In the genomic region with DNA sequence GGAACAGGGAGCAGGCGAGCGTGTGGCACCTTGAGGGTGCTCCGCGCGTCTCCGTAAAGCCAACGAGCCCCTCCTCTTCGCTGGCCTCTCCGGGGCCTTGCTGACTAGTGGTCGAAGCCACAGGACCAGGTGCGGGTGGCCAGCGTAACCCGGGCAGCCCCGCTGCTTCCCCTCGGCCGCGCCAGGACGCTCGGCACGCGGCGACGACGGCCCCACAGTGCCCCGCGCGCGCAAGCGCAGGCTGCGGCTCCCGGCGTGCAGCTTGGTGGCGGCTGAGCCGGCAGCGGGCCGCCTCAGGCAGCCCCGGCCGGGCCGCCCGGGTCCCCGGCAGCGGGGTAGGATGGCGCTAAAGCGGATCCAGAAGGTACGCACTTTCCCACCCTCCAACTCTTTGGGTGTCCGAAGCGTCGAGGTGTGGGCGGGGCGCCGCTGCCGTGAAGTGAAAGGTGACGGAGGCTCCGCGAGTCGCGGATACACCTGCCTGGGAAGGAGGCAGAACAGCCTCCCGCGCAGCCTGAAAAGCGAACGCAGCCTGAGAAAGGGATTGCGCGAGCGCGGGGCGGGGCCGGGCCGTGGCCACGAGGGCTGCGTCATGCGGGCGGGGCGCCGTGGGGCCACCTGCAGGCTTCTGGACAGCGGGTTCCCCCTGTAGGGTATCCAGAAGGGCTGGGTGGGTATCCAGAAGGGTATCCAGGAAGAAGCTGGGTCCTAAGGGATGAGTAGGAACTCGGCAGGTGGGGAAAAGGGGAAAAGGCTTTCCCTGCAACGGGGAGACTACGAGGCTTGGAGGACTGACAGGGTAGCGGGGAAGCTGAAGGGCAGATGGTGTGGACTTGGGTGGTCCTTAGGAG, we compare ENCODE assay signal across 1 cellular context.
TF ChIP-seq lines count a peak whose summit lies in the region.

A gene (plus strand): TSS at position 244 of the 851 bp plus-strand sequence. CDS start 97 bp downstream, at position 341.

TF ChIP-seq in K562, 482 proteins besides CTCF, POLR2A, EP300 and RAD21 (continued from another document and continues in another):
- TF ChIP-seq, protein P1, sequence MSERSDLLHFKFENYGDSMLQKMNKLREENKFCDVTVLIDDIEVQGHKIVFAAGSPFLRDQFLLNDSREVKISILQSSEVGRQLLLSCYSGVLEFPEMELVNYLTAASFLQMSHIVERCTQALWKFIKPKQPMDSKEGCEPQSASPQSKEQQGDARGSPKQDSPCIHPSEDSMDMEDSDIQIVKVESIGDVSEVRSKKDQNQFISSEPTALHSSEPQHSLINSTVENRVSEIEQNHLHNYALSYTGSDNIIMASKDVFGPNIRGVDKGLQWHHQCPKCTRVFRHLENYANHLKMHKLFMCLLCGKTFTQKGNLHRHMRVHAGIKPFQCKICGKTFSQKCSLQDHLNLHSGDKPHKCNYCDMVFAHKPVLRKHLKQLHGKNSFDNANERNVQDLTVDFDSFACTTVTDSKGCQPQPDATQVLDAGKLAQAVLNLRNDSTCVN (CRISPR knock-in tag; IDR thresholded peaks at IDR 0.05), result no peak
- TF ChIP-seq ZNF311 (CRISPR knock-in tag; IDR thresholded peaks at IDR 0.05) (no peak), HCFC1 (IDR thresholded peaks at IDR 0.05; ENCODE audit: low read depth, low read length) (no peak), ZNF354B (CRISPR knock-in tag; IDR thresholded peaks at IDR 0.05) (no peak), MECOM (CRISPR knock-in tag; IDR thresholded peaks at IDR 0.05) (no peak), CBFA2T3 (IDR thresholded peaks at IDR 0.05) (peak; percentile 16; the same call in 1 of the 2 replicates), GTF2F1 (IDR thresholded peaks at IDR 0.05; ENCODE audit: low read depth, low read length) (no peak), ZC3H11A (IDR thresholded peaks at IDR 0.05; ENCODE audit: low read depth, low read length) (no peak), PTTG1 (tag; IDR thresholded peaks at IDR 0.05; ENCODE audit: low read depth) (no peak), CBX3 (IDR thresholded peaks at IDR 0.05; ENCODE audit: borderline replicate concordance in 1 of 2, low read length in 2 of 2) (peak in 1 of 2 experiments; percentile 62; a peak in 2 of 3 replicates), SMARCE1 (IDR thresholded peaks at IDR 0.05) (peak; percentile 37; the same call in 1 of the 2 replicates), SAFB2 (IDR thresholded peaks at IDR 0.05; ENCODE audit: borderline replicate concordance, low read depth, low read length, severe bottlenecking) (no peak), ILF3 (IDR thresholded peaks at IDR 0.05; ENCODE audit: borderline replicate concordance) (no peak), BCL6 (CRISPR knock-in tag; IDR thresholded peaks at IDR 0.05) (no peak), ZNF224 (CRISPR knock-in tag; IDR thresholded peaks at IDR 0.05) (no peak), KDM4B (IDR thresholded peaks at IDR 0.05; ENCODE audit: borderline replicate concordance in 2 of 2, low read depth in 1 of 2) (no peak), ZNF175 (CRISPR knock-in tag; IDR thresholded peaks at IDR 0.05; ENCODE audit: low read depth) (peak; percentile 80; the same call in 1 of the 2 replicates), CREB1 (IDR thresholded peaks at IDR 0.05) (peak; percentile 62), CREB1 (CRISPR knock-in tag; IDR thresholded peaks at IDR 0.05) (peak; percentile 81), TARDBP (IDR thresholded peaks at IDR 0.05) (no peak), PML (IDR thresholded peaks at IDR 0.05; ENCODE audit: low read length) (peak; percentile 78; the same call in 1 of the 2 replicates), EP400 (IDR thresholded peaks at IDR 0.05) (peak; percentile 92), WHSC1 (IDR thresholded peaks at IDR 0.05; ENCODE audit: low read length) (no peak), CEBPB (tag; IDR thresholded peaks at IDR 0.05) (peak; percentile 89), IFI16 (CRISPR knock-in tag; IDR thresholded peaks at IDR 0.05) (no peak), YBX1 (IDR thresholded peaks at IDR 0.05) (no peak), RBM39 (optimal IDR thresholded peaks at IDR 0.05; ENCODE audit: low read depth, low read length) (no peak), ZNF778 (CRISPR knock-in tag; IDR thresholded peaks at IDR 0.05) (no peak), ZNF184 (CRISPR knock-in tag; IDR thresholded peaks at IDR 0.05) (no peak), NFE2L1 (tag; IDR thresholded peaks at IDR 0.05; ENCODE audit: borderline replicate concordance, low read depth) (no peak), ZNF408 (CRISPR knock-in tag; IDR thresholded peaks at IDR 0.05; ENCODE audit: low read depth) (no peak), PHF8 (IDR thresholded peaks at IDR 0.05; ENCODE audit: borderline replicate concordance, low read length) (peak; percentile 100), L3MBTL2 (IDR thresholded peaks at IDR 0.05) (peak; percentile 99), TOE1 (IDR thresholded peaks at IDR 0.05; ENCODE audit: borderline replicate concordance) (no peak; the same call in 1 of the 2 replicates), TOE1 (CRISPR knock-in tag; IDR thresholded peaks at IDR 0.05; ENCODE audit: borderline replicate concordance, low read depth) (no peak), ZNF699 (CRISPR knock-in tag; IDR thresholded peaks at IDR 0.05; ENCODE audit: insufficient replicate concordance) (no peak), NR3C1 (CRISPR knock-in tag; IDR thresholded peaks at IDR 0.05) (peak; percentile 88), CHCHD3 (CRISPR knock-in tag; IDR thresholded peaks at IDR 0.05) (0 out of 2 replicates have a peak, but pooled peaks have one; percentile 50), FOXJ2 (tag; IDR thresholded peaks at IDR 0.05) (no peak), COPS2 (conservative IDR thresholded peaks at IDR 0.05) (no peak), YY1 (IDR thresholded peaks at IDR 0.05; ENCODE audit: borderline replicate concordance in 1 of 3, control insufficient read depth in 1 of 3, extremely low read depth in 1 of 3, insufficient read depth in 3 of 3, insufficient read length in 1 of 3, insufficient replicate concordance in 2 of 3, low read depth in 1 of 3, low read length in 2 of 3) (peak in 2 of 3 experiments; percentile 18 to 51), BCOR (IDR thresholded peaks at IDR 0.05) (0 out of 2 replicates have a peak, but pooled peaks have one; percentile 27), ZNF282 (CRISPR knock-in tag; IDR thresholded peaks at IDR 0.05) (no peak), C11orf30 (IDR thresholded peaks at IDR 0.05; ENCODE audit: low read depth) (0 out of 2 replicates have a peak, but pooled peaks have one; percentile 28)
- TF ChIP-seq, protein P2, sequence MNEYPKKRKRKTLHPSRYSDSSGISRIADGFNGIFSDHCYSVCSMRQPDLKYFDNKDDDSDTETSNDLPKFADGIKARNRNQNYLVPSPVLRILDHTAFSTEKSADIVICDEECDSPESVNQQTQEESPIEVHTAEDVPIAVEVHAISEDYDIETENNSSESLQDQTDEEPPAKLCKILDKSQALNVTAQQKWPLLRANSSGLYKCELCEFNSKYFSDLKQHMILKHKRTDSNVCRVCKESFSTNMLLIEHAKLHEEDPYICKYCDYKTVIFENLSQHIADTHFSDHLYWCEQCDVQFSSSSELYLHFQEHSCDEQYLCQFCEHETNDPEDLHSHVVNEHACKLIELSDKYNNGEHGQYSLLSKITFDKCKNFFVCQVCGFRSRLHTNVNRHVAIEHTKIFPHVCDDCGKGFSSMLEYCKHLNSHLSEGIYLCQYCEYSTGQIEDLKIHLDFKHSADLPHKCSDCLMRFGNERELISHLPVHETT (CRISPR knock-in tag; conservative IDR thresholded peaks at IDR 0.05 in 1 of 2, IDR thresholded peaks at IDR 0.05 in 1 of 2), result peak in 1 of 2 experiments; percentile 74; a peak in 1 of 4 replicates
- TF ChIP-seq, protein P3, sequence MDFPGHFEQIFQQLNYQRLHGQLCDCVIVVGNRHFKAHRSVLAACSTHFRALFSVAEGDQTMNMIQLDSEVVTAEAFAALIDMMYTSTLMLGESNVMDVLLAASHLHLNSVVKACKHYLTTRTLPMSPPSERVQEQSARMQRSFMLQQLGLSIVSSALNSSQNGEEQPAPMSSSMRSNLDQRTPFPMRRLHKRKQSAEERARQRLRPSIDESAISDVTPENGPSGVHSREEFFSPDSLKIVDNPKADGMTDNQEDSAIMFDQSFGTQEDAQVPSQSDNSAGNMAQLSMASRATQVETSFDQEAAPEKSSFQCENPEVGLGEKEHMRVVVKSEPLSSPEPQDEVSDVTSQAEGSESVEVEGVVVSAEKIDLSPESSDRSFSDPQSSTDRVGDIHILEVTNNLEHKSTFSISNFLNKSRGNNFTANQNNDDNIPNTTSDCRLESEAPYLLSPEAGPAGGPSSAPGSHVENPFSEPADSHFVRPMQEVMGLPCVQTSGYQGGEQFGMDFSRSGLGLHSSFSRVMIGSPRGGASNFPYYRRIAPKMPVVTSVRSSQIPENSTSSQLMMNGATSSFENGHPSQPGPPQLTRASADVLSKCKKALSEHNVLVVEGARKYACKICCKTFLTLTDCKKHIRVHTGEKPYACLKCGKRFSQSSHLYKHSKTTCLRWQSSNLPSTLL (IDR thresholded peaks at IDR 0.05), result no peak
- TF ChIP-seq, protein P4, sequence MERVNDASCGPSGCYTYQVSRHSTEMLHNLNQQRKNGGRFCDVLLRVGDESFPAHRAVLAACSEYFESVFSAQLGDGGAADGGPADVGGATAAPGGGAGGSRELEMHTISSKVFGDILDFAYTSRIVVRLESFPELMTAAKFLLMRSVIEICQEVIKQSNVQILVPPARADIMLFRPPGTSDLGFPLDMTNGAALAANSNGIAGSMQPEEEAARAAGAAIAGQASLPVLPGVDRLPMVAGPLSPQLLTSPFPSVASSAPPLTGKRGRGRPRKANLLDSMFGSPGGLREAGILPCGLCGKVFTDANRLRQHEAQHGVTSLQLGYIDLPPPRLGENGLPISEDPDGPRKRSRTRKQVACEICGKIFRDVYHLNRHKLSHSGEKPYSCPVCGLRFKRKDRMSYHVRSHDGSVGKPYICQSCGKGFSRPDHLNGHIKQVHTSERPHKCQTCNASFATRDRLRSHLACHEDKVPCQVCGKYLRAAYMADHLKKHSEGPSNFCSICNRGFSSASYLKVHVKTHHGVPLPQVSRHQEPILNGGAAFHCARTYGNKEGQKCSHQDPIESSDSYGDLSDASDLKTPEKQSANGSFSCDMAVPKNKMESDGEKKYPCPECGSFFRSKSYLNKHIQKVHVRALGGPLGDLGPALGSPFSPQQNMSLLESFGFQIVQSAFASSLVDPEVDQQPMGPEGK (CRISPR knock-in tag; IDR thresholded peaks at IDR 0.05; ENCODE audit: borderline replicate concordance), result no peak
- TF ChIP-seq, protein P5, sequence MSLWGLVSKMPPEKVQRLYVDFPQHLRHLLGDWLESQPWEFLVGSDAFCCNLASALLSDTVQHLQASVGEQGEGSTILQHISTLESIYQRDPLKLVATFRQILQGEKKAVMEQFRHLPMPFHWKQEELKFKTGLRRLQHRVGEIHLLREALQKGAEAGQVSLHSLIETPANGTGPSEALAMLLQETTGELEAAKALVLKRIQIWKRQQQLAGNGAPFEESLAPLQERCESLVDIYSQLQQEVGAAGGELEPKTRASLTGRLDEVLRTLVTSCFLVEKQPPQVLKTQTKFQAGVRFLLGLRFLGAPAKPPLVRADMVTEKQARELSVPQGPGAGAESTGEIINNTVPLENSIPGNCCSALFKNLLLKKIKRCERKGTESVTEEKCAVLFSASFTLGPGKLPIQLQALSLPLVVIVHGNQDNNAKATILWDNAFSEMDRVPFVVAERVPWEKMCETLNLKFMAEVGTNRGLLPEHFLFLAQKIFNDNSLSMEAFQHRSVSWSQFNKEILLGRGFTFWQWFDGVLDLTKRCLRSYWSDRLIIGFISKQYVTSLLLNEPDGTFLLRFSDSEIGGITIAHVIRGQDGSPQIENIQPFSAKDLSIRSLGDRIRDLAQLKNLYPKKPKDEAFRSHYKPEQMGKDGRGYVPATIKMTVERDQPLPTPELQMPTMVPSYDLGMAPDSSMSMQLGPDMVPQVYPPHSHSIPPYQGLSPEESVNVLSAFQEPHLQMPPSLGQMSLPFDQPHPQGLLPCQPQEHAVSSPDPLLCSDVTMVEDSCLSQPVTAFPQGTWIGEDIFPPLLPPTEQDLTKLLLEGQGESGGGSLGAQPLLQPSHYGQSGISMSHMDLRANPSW (CRISPR knock-in tag; IDR thresholded peaks at IDR 0.05), result no peak
- TF ChIP-seq, protein P6, sequence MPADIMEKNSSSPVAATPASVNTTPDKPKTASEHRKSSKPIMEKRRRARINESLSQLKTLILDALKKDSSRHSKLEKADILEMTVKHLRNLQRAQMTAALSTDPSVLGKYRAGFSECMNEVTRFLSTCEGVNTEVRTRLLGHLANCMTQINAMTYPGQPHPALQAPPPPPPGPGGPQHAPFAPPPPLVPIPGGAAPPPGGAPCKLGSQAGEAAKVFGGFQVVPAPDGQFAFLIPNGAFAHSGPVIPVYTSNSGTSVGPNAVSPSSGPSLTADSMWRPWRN (IDR thresholded peaks at IDR 0.05; ENCODE audit: low read depth), result no peak
- TF ChIP-seq, protein P7, sequence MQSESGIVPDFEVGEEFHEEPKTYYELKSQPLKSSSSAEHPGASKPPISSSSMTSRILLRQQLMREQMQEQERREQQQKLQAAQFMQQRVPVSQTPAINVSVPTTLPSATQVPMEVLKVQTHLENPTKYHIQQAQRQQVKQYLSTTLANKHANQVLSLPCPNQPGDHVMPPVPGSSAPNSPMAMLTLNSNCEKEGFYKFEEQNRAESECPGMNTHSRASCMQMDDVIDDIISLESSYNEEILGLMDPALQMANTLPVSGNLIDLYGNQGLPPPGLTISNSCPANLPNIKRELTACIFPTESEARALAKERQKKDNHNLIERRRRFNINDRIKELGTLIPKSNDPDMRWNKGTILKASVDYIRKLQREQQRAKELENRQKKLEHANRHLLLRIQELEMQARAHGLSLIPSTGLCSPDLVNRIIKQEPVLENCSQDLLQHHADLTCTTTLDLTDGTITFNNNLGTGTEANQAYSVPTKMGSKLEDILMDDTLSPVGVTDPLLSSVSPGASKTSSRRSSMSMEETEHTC (IDR thresholded peaks at IDR 0.05), result peak; percentile 34; the same call in 1 of the 2 replicates
- TF ChIP-seq, protein P8, sequence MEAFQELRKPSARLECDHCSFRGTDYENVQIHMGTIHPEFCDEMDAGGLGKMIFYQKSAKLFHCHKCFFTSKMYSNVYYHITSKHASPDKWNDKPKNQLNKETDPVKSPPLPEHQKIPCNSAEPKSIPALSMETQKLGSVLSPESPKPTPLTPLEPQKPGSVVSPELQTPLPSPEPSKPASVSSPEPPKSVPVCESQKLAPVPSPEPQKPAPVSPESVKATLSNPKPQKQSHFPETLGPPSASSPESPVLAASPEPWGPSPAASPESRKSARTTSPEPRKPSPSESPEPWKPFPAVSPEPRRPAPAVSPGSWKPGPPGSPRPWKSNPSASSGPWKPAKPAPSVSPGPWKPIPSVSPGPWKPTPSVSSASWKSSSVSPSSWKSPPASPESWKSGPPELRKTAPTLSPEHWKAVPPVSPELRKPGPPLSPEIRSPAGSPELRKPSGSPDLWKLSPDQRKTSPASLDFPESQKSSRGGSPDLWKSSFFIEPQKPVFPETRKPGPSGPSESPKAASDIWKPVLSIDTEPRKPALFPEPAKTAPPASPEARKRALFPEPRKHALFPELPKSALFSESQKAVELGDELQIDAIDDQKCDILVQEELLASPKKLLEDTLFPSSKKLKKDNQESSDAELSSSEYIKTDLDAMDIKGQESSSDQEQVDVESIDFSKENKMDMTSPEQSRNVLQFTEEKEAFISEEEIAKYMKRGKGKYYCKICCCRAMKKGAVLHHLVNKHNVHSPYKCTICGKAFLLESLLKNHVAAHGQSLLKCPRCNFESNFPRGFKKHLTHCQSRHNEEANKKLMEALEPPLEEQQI (IDR thresholded peaks at IDR 0.05), result no peak
- TF ChIP-seq, protein P9, sequence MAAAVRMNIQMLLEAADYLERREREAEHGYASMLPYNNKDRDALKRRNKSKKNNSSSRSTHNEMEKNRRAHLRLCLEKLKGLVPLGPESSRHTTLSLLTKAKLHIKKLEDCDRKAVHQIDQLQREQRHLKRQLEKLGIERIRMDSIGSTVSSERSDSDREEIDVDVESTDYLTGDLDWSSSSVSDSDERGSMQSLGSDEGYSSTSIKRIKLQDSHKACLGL (CRISPR knock-in tag; IDR thresholded peaks at IDR 0.05; ENCODE audit: borderline replicate concordance, poor library complexity, severe bottlenecking), result no peak
